Comparison of ENCODE assay signal across 14 cellular contexts in genomic region chr2:85769987-85770362, GRCh38. TPM values are rescaled to one million over a fixed set of nuclear protein-coding genes. Genes with fewer than 3 reads are reported as not detected.
A peak's percentile ranks its signal among the peaks of the same experiment; 100 is the strongest.
DNase-seq lines count a peak whose midpoint lies in the region; ATAC-seq and TF ChIP-seq lines count a peak whose summit lies in the region.
"Had no signal": no experiment of that assay in that cellular context is flagged by ENCODE, and none has a peak within 500 bp of the region (broad histone marks: within the 10 kb centered on the region; RNA-seq: fewer than 3 reads in every experiment).

No MANE protein-coding gene starts in this region.

- no peak for TF ChIP-seq CTCF in thoracic aorta (IDR thresholded peaks at IDR 0.05)

- peaks cover 72% of the 10 kb centered on the region for H3K4me1 ChIP-seq in SJSA1 (replicated peaks)
- peaks cover 75% of the 10 kb centered on the region for H3K4me1 ChIP-seq in right cardiac atrium (ENCODE audit: control insufficient read depth, insufficient read depth, low read length)
- H3K4me1 ChIP-seq in thoracic aorta (ENCODE audit: control insufficient read depth in 1 of 2, low read depth in 2 of 2) = peaks cover 68 to 88% of the 10 kb centered on the region in 2 donors

- H3K9me3 Mint-ChIP-seq in effector memory CD8-positive, alpha-beta T cell = no peaks in the 10 kb centered on the region
- H3K9me3 Mint-ChIP-seq: neural crest cell had no signal

- intact Hi-C loops in right cardiac atrium (cut with DNase I) = loop anchor here in 2 of 4 donors (2.0 kb wide), 1 partner anchor 15 kb away; no protein-coding TSS in a partner anchor

- H3K9me3 ChIP-seq in SJSA1 (replicated peaks) (no peaks in the 10 kb centered on the region), right cardiac atrium (ENCODE audit: control insufficient read depth, low read length) (no peaks in the 10 kb centered on the region), thoracic aorta (no peaks in the 10 kb centered on the region)
- H3K9me3 ChIP-seq: suprapubic skin had no signal

- H3K36me3 Mint-ChIP-seq in effector memory CD8-positive, alpha-beta T cell (ENCODE audit: insufficient read depth) = no peaks in the 10 kb centered on the region

- H3K27me3 Mint-ChIP-seq in effector memory CD8-positive, alpha-beta T cell = peaks cover 57 to 90% of the 10 kb centered on the region in 2 donors

- ATAC-seq in right cardiac atrium (no peak), thoracic aorta (ENCODE audit: insufficient number of reproducible peaks, low FRiP score, low read depth) (no peak)
- ATAC-seq in effector memory CD8-positive, alpha-beta T cell (replicated peaks) = no peak
- ATAC-seq: activated CD4-positive, CD25-positive, alpha-beta regulatory T cell treated with anti-CD3 and anti-CD28 coated beads, Interleukin-2, amount 50 U/mL, for 24 hours; T-helper 17 cell had no signal

- no peak overlapping the region for H3K27ac Mint-ChIP-seq in effector memory CD8-positive, alpha-beta T cell
- H3K27ac Mint-ChIP-seq: T-helper 17 cell had no signal

- H3K4me3 ChIP-seq in SJSA1 (no peak overlapping the region), right cardiac atrium (ENCODE audit: low read length) (no peak overlapping the region), thoracic aorta (no peak overlapping the region)
- H3K4me3 ChIP-seq: suprapubic skin had no signal

- peaks cover 6 to 15% of the 10 kb centered on the region in 2 donors for H3K4me1 Mint-ChIP-seq in effector memory CD8-positive, alpha-beta T cell (ENCODE audit: low read depth in 2 of 2)

- DNase-seq in NCI-H2171 (lab: John Stamatoyannopoulos, UW) = peak; percentile 28
- DNase-seq in SJSA1 (ENCODE audit: low read depth in 1 of 2, low spot score in 2 of 2) = no peak
- DNase-seq in right cardiac atrium = peak in 1 of 3 donors; percentile 20
- DNase-seq in thoracic aorta (ENCODE audit: low spot score) = no peak
- DNase-seq in kidney glomerular epithelial cell (lab: John Stamatoyannopoulos, UW) = no peak
- DNase-seq in effector memory CD8-positive, alpha-beta T cell = no peak
- DNase-seq in NCI-H1092 (lab: John Stamatoyannopoulos, UW) = no peak
- DNase-seq: activated effector memory CD4-positive, alpha-beta T cell treated with Interleukin-2 at 50 U/mL for 16 hours; amygdala; HCEC 1CT; T-helper 17 cell had no signal

- no peaks in the 10 kb centered on the region for H3K27me3 ChIP-seq in SJSA1 (replicated peaks)
- no peaks in the 10 kb centered on the region for H3K27me3 ChIP-seq in right cardiac atrium (ENCODE audit: control insufficient read depth, insufficient read depth)
- H3K27me3 ChIP-seq in thoracic aorta (replicated peaks; ENCODE audit: insufficient read depth) = no peaks in the 10 kb centered on the region

- peak overlapping the region; percentile 71 for H3K27ac ChIP-seq in SJSA1
- H3K27ac ChIP-seq in right cardiac atrium (ENCODE audit: low read length) = peak overlapping the region; percentile 71
- peak overlapping the region; percentile 77 to 78 for H3K27ac ChIP-seq in thoracic aorta
- H3K27ac ChIP-seq: suprapubic skin had no signal

- 68% methylated on average over 7 of the region's 7 CpGs for WGBS in right cardiac atrium

- H3K36me3 ChIP-seq in SJSA1 (peaks cover 29% of the 10 kb centered on the region), thoracic aorta (peaks cover 25% of the 10 kb centered on the region)

- H3K4me3 Mint-ChIP-seq in effector memory CD8-positive, alpha-beta T cell = no peak overlapping the region
- H3K4me3 Mint-ChIP-seq: neural crest cell, T-helper 17 cell had no signal

RNA-seq across cellular contexts. Expression of gene ATOH8, which starts 16.2 kb away (rescaled TPM):
- 9.8 and 16.4 TPM in 2 replicates for total RNA-seq in SJSA1 (2014; rRNA removed; shearing (Covaris generic))
- total RNA-seq in right cardiac atrium (10 to 100 TPM; 35.7 to 55.5 (median 45.7) TPM), thoracic aorta (100 to 1,000 TPM in 1 of 2 donors, 10 to 100 TPM in 1; 78.4 to 207 TPM)
- 57.8 TPM for polyA plus RNA-seq in right cardiac atrium
- total RNA-seq: T-helper 17 cell had no signal
